In the genomic region with DNA sequence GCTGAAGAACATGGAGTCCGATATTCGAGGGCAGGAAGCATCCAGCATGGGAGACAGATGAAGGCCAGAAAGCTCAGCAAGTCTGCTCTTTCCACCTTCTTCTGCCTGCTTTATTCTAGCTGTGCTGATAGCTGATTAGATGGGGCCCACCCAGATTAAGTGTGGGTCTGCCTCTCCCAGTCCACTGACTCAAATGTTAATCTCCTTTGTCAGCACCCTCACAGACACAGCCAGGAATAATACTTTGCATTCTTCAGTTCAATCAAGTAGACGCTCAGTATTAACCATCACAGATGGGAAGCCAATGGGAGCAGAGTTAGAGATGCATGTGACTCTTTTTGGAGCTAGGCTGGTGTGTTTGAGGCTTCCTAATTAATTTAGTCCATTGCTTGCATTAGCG, we compare ENCODE assay signal across 25 cellular contexts.
"Had no signal": no experiment of that assay in that cellular context is flagged by ENCODE, and none has a peak within 500 bp of the region (broad histone marks: within the 10 kb centered on the region; RNA-seq: fewer than 3 reads in every experiment).

No MANE protein-coding gene starts in this region.

- H3K4me3 ChIP-seq: gastroesophageal sphincter, testis, vagina had no signal

- DNase-seq: activated CD4-positive, alpha-beta T cell treated with anti-CD3 and anti-CD28 coated beads, Interleukin-2, amount 10 ng/mL, durations not matched to agents 7 days and 5 days; activated CD4-positive, CD25-positive, alpha-beta regulatory T cell treated with anti-CD3 and anti-CD28 coated beads, Interleukin-2, amount 50 U/mL, for 72 hours; activated naive CD4-positive, alpha-beta T cell treated with Interleukin-2 at 50 U/mL for 16 hours; activated naive CD8-positive, alpha-beta T cell treated with anti-CD3 and anti-CD28 coated beads, Interleukin-2, amount 10 ng/mL, durations not matched to agents 7 days and 5 days; activated T-cell treated with anti-CD3 and anti-CD28 coated beads, Interleukin-2, amount 50 U/mL, for 1 hour; amniotic stem cell; cerebellar nuclear complex; cortex of kidney; endodermal cell; head of caudate nucleus; hypothalamus; left ventricle myocardium superior; mammary epithelial cell; naive thymus-derived CD8-positive, alpha-beta T cell; nucleus accumbens; posterior cingulate gyrus; stimulated activated CD4-positive, alpha-beta T cell treated with anti-CD3 and anti-CD28 coated beads, Interleukin-4, amount 100 ng/mL, for 1 hour; stimulated activated naive CD4-positive, alpha-beta T cell; testis had no signal

- H3K27me3 ChIP-seq: gastroesophageal sphincter, testis, vagina had no signal

- H3K27ac Mint-ChIP-seq: activated naive CD8-positive, alpha-beta T cell treated with anti-CD3 and anti-CD28 coated beads, Interleukin-2, amount 10 ng/mL, durations not matched to agents 7 days and 5 days; activated T-helper 17 cell treated with anti-CD3 and anti-CD28 coated beads, Interleukin-2, amount 50 U/mL, for 72 hours; endodermal cell; mesothelial cell of epicardium; T-helper 2 cell treated with Interferon-gamma antibody and Interleukin-4, amounts not matched to agents 5 μg/mL and 100 μg/mL, for 36 hours had no signal

- H3K36me3 ChIP-seq: gastroesophageal sphincter, vagina had no signal

- H3K9me3 Mint-ChIP-seq: activated T-helper 17 cell treated with anti-CD3 and anti-CD28 coated beads, Interleukin-2, amount 50 U/mL, for 72 hours; endodermal cell; mesothelial cell of epicardium; T-helper 2 cell treated with Interferon-gamma antibody and Interleukin-4, amounts not matched to agents 5 μg/mL and 100 μg/mL, for 36 hours had no signal

- H3K27me3 Mint-ChIP-seq: activated CD4-positive, alpha-beta T cell treated with anti-CD3 and anti-CD28 coated beads, Interleukin-2, amount 10 ng/mL, durations not matched to agents 7 days and 5 days; activated naive CD8-positive, alpha-beta T cell treated with anti-CD3 and anti-CD28 coated beads, Interleukin-2, amount 10 ng/mL, durations not matched to agents 7 days and 5 days; activated T-helper 17 cell treated with anti-CD3 and anti-CD28 coated beads, Interleukin-2, amount 50 U/mL, for 72 hours; naive thymus-derived CD8-positive, alpha-beta T cell had no signal

- H3K4me1 ChIP-seq: gastroesophageal sphincter had no signal

- H3K36me3 Mint-ChIP-seq: mesothelial cell of epicardium had no signal

- H3K4me1 Mint-ChIP-seq: mesothelial cell of epicardium had no signal

- H3K9me3 ChIP-seq: gastroesophageal sphincter, testis, vagina had no signal

- H3K4me3 Mint-ChIP-seq: activated CD4-positive, alpha-beta T cell treated with anti-CD3 and anti-CD28 coated beads, Interleukin-2, amount 10 ng/mL, durations not matched to agents 7 days and 5 days; activated naive CD8-positive, alpha-beta T cell treated with anti-CD3 and anti-CD28 coated beads, Interleukin-2, amount 10 ng/mL, durations not matched to agents 7 days and 5 days; activated T-helper 17 cell treated with anti-CD3 and anti-CD28 coated beads, Interleukin-2, amount 50 U/mL, for 72 hours; endodermal cell; mesothelial cell of epicardium; naive thymus-derived CD8-positive, alpha-beta T cell; T-helper 2 cell treated with Interferon-gamma antibody and Interleukin-4, amounts not matched to agents 5 μg/mL and 100 μg/mL, for 36 hours had no signal

- ATAC-seq: activated T-helper 17 cell treated with anti-CD3 and anti-CD28 coated beads, Interleukin-2, amount 50 U/mL, for 72 hours; gastroesophageal sphincter; left ventricle myocardium superior; naive thymus-derived CD8-positive, alpha-beta T cell had no signal

- H3K27ac ChIP-seq: gastroesophageal sphincter, testis, vagina, VCaP had no signal
